8 cellular contexts compared by ENCODE assay signal in genomic region chr2:39120771-39121522, GRCh38. TPM values are rescaled to one million over a fixed set of nuclear protein-coding genes. Genes with fewer than 3 reads are reported as not detected.
DNase-seq lines count a peak whose midpoint lies in the region; ATAC-seq, FAIRE-seq and TF ChIP-seq lines count a peak whose summit lies in the region.

Gene SOS1, minus strand, starts transcription at chr2:39121051. Its CDS starts 629 bp downstream, at chr2:39120422.

- no peaks in the 10 kb centered on the region for H3K9me3 ChIP-seq in parathyroid adenoma (ENCODE audit: control insufficient read depth, low read length)
- H3K9me3 ChIP-seq in tibial artery: no peaks in the 10 kb centered on the region

- H3K4me1 Mint-ChIP-seq in activated naive CD8-positive, alpha-beta T cell treated with anti-CD3 and anti-CD28 coated beads, Interleukin-2, amount 50 U/mL, for 24 hours: peaks cover 63% of the 10 kb centered on the region

- H3K36me3 ChIP-seq in parathyroid adenoma (ENCODE audit: control insufficient read depth, insufficient read depth, low read length): no peaks in the 10 kb centered on the region
- no peaks in the 10 kb centered on the region for H3K36me3 ChIP-seq in tibial artery

- H3K27me3 Mint-ChIP-seq in activated naive CD8-positive, alpha-beta T cell treated with anti-CD3 and anti-CD28 coated beads, Interleukin-2, amount 50 U/mL, for 24 hours: no peaks in the 10 kb centered on the region

- H3K27ac Mint-ChIP-seq in activated naive CD8-positive, alpha-beta T cell treated with anti-CD3 and anti-CD28 coated beads, Interleukin-2, amount 50 U/mL, for 24 hours: peak within 1 kb of the TSS; percentile 90

- peak; percentile 67 for DNase-seq in GM12892 (ENCODE audit: insufficient read length)
- DNase-seq in NCI-H1436 (lab: John Stamatoyannopoulos, UW): peak; percentile 91
- DNase-seq in SW480 (ENCODE audit: low spot score): peak; percentile 95
- peak; percentile 96 for DNase-seq in activated naive CD8-positive, alpha-beta T cell treated with anti-CD3 and anti-CD28 coated beads, Interleukin-2, amount 50 U/mL, for 24 hours
- peak; percentile 98 for DNase-seq in Right ventricle myocardium superior
- peak; percentile 94 to 97 for DNase-seq in tibial artery

- peak within 1 kb of the TSS; percentile 91 for H2AFZ ChIP-seq in parathyroid adenoma

- H3K9me3 Mint-ChIP-seq in activated naive CD8-positive, alpha-beta T cell treated with anti-CD3 and anti-CD28 coated beads, Interleukin-2, amount 50 U/mL, for 24 hours: no peaks in the 10 kb centered on the region

- peaks cover 22% of the 10 kb centered on the region for H3K4me1 ChIP-seq in parathyroid adenoma
- peaks cover 0 to 61% (median 35%) of the 10 kb centered on the region in 4 donors for H3K4me1 ChIP-seq in tibial artery

- intact Hi-C loops in Right ventricle myocardium superior (cut with DNase I) (no loop called here), tibial artery (cut with DNase I; ENCODE audit: low total_unique reads) (loop anchor here (10.0 kb wide), 1 partner anchor 654 kb away; the partner anchor contains the start of gene THUMPD2)

- FAIRE-seq in GM12892 (lab: Jason Lieb, UNC): peak; percentile 44

- H3K4me3 Mint-ChIP-seq in activated naive CD8-positive, alpha-beta T cell treated with anti-CD3 and anti-CD28 coated beads, Interleukin-2, amount 50 U/mL, for 24 hours: peak within 1 kb of the TSS; percentile 93

- peak within 1 kb of the TSS; percentile 25 for H3K9ac ChIP-seq in parathyroid adenoma

- peak; percentile 75; the same call in 1 of the 2 replicates for TF ChIP-seq POLR2A in GM12892 (IDR thresholded peaks at IDR 0.05; ENCODE audit: low read depth, low read length)

- TF ChIP-seq CTCF in parathyroid adenoma (IDR thresholded peaks at IDR 0.05) (no peak), tibial artery (IDR thresholded peaks at IDR 0.05) (no peak)

- peak within 1 kb of the TSS; percentile 94 for H3K4me2 ChIP-seq in parathyroid adenoma (ENCODE audit: low read length)

- no peaks in the 10 kb centered on the region for H3K27me3 ChIP-seq in parathyroid adenoma (ENCODE audit: control insufficient read depth, insufficient read depth, low read length)
- H3K27me3 ChIP-seq in tibial artery: no peaks in the 10 kb centered on the region

- H3K36me3 Mint-ChIP-seq in activated naive CD8-positive, alpha-beta T cell treated with anti-CD3 and anti-CD28 coated beads, Interleukin-2, amount 50 U/mL, for 24 hours (ENCODE audit: low read depth): peaks cover 20% of the 10 kb centered on the region

- ATAC-seq in HG02840 (IDR thresholded peaks at IDR 0.05; ENCODE audit: low FRiP score, unreplicated experiment) (peak; percentile 46), Right ventricle myocardium superior (ENCODE audit: poor library complexity) (peak; percentile 83)
- peak; percentile 58 for ATAC-seq in activated naive CD8-positive, alpha-beta T cell treated with anti-CD3 and anti-CD28 coated beads, Interleukin-2, amount 50 U/mL, for 24 hours

- H3K79me2 ChIP-seq in parathyroid adenoma: peaks cover 34% of the 10 kb centered on the region

- H3K27ac ChIP-seq in parathyroid adenoma (peak within 1 kb of the TSS; percentile 94), tibial artery (peak within 1 kb of the TSS; percentile 91 to 94)

- peak within 1 kb of the TSS; percentile 84 for H3K4me3 ChIP-seq in parathyroid adenoma (ENCODE audit: low read depth, low read length)
- peak within 1 kb of the TSS; percentile 78 to 82 for H3K4me3 ChIP-seq in tibial artery

RNA-seq across cellular contexts. Expression of gene SOS1, which starts in this region (rescaled TPM):
- polyA plus RNA-seq in GM12892 (2012; ENCODE audit: missing spikeins): 10.5 TPM
- total RNA-seq in Right ventricle myocardium superior: 24.2 TPM

Comparison
In these comparisons a context has a peak if more than half of its experiments do, and no peak if none do; other contexts are left out.
1. Peak in every context shown above with its lines: DNase-seq, ATAC-seq, H3K4me3 ChIP-seq and H3K27ac ChIP-seq.